ENCODE assay signal across 19 cellular contexts in genomic region chr2:65974067-65974723, GRCh38.
DNase-seq lines count a peak whose midpoint lies in the region; ATAC-seq, FAIRE-seq and TF ChIP-seq lines count a peak whose summit lies in the region.
"Had no signal": no experiment of that assay in that cellular context is flagged by ENCODE, and none has a peak within 500 bp of the region (broad histone marks: within the 10 kb centered on the region; RNA-seq: fewer than 3 reads in every experiment).

No MANE protein-coding gene starts in this region.

- intact Hi-C loops in A673 (cut with micrococcal nuclease; ENCODE audit: unreplicated experiment) (no loop called here), stomach (cut with DNase I; ENCODE audit: low total_unique reads) (loop anchor here (2.0 kb wide), 1 partner anchor 17 kb away; no protein-coding TSS in a partner anchor)

- H3K27me3 ChIP-seq in A673 (replicated peaks; ENCODE audit: insufficient read depth, low read depth, low read length, poor library complexity), result no peaks in the 10 kb centered on the region
- no peaks in the 10 kb centered on the region for H3K27me3 ChIP-seq in astrocyte (ENCODE audit: insufficient read depth, low read length)
- H3K27me3 ChIP-seq in stomach, result no peaks in the 10 kb centered on the region

- ATAC-seq in GM18508 (IDR thresholded peaks at IDR 0.05; ENCODE audit: insufficient read depth, unreplicated experiment) (peak; percentile 72), HG03139 (IDR thresholded peaks at IDR 0.05; ENCODE audit: unreplicated experiment) (peak; percentile 52), HG02852 (IDR thresholded peaks at IDR 0.05; ENCODE audit: unreplicated experiment) (no peak)
- ATAC-seq: activated CD8-positive, alpha-beta T cell treated with anti-CD3 and anti-CD28 coated beads, Interleukin-2, amount 10 ng/mL, durations not matched to agents 7 days and 5 days; left cardiac atrium had no signal

- no TSS peak for BruUV-seq in A673 (replicated peaks; lab: Mats Ljungman, UMichigan)

- H3K9me3 ChIP-seq in A673 (ENCODE audit: low read depth, low read length, poor library complexity, severe bottlenecking) (peaks cover 7% of the 10 kb centered on the region), astrocyte (ENCODE audit: insufficient read depth, low read depth, low read length) (no peaks in the 10 kb centered on the region), stomach (peaks cover 0 to 11% (median 4%) of the 10 kb centered on the region in 4 donors)
- H3K9me3 ChIP-seq: prostate gland had no signal

- H3K9ac ChIP-seq in astrocyte (ENCODE audit: low read length), result no peak overlapping the region

- H3K4me3 ChIP-seq in A673 (ENCODE audit: low read depth, low read length, poor library complexity, severe bottlenecking) (no peak overlapping the region), astrocyte (ENCODE audit: insufficient read depth, low read depth, low read length) (no peak overlapping the region), stomach (no peak overlapping the region)
- H3K4me3 ChIP-seq: prostate gland had no signal

- H3K27ac ChIP-seq in A673 (ENCODE audit: low read depth, low read length, poor library complexity, severe bottlenecking) (no peak overlapping the region), astrocyte (ENCODE audit: low read depth, low read length) (no peak overlapping the region), stomach (no peak overlapping the region)
- H3K27ac ChIP-seq: prostate gland, RWPE1 had no signal

- no peaks in the 10 kb centered on the region for H3K79me2 ChIP-seq in astrocyte (ENCODE audit: insufficient read depth, low read length)

- 73 to 90% (median 85%) methylated on average over 3 of the region's 3 CpGs for WGBS in stomach, 5 donors

- no peak for TF ChIP-seq POLR2A in stomach (IDR thresholded peaks at IDR 0.05)

- H3K4me2 ChIP-seq in astrocyte (ENCODE audit: low read length), result no peak overlapping the region

- H3K27me3 Mint-ChIP-seq in astrocyte (ENCODE audit: low read depth, unreplicated experiment), result peaks cover 3% of the 10 kb centered on the region

- no peaks in the 10 kb centered on the region for H3K36me3 Mint-ChIP-seq in astrocyte (ENCODE audit: low read depth, unreplicated experiment)

- peak; percentile 53 for TF ChIP-seq CTCF in A673 (conservative IDR thresholded peaks at IDR 0.05; ENCODE audit: low read depth, low read length)
- peak; percentile 17 for TF ChIP-seq CTCF in astrocyte (IDR thresholded peaks at IDR 0.05; ENCODE audit: insufficient read depth, low read depth, low read length)
- TF ChIP-seq CTCF in stomach (IDR thresholded peaks at IDR 0.05), result no peak

- TF ChIP-seq EP300 in stomach (IDR thresholded peaks at IDR 0.05), result no peak

- no peak overlapping the region for H3K4me3 Mint-ChIP-seq in astrocyte (ENCODE audit: unreplicated experiment)
- H3K4me3 Mint-ChIP-seq: activated CD8-positive, alpha-beta T cell treated with anti-CD3 and anti-CD28 coated beads, Interleukin-2, amount 10 ng/mL, durations not matched to agents 7 days and 5 days had no signal

- H4K20me1 ChIP-seq in astrocyte (ENCODE audit: insufficient read depth, low read length), result no peaks in the 10 kb centered on the region

- POLR2A ChIA-PET in A673 (lab: Charles Lee; ENCODE audit: low non-redundant PET), result no interaction called here

- H3K27ac Mint-ChIP-seq in astrocyte (ENCODE audit: unreplicated experiment), result no peak overlapping the region
- H3K27ac Mint-ChIP-seq: activated CD8-positive, alpha-beta T cell treated with anti-CD3 and anti-CD28 coated beads, Interleukin-2, amount 10 ng/mL, durations not matched to agents 7 days and 5 days had no signal

- H3K4me1 ChIP-seq in A673 (ENCODE audit: insufficient read depth, low read length, poor library complexity, severe bottlenecking), result peaks cover 1% of the 10 kb centered on the region
- no peaks in the 10 kb centered on the region for H3K4me1 ChIP-seq in astrocyte (ENCODE audit: insufficient read depth, low read length)
- H3K4me1 ChIP-seq in stomach, result no peaks in the 10 kb centered on the region
- H3K4me1 ChIP-seq: prostate gland had no signal

- H3K4me1 Mint-ChIP-seq in astrocyte (ENCODE audit: low read depth, unreplicated experiment), result no peaks in the 10 kb centered on the region

- no peak overlapping the region for H2AFZ ChIP-seq in astrocyte (ENCODE audit: low read depth, low read length)

- no peak for FAIRE-seq in astrocyte (lab: Jason Lieb, UNC)
- FAIRE-seq: endothelial cell of umbilical vein had no signal

- DNase-seq in A673 (ENCODE audit: low spot score) (peak; percentile 48), astrocyte (ENCODE audit: low read depth) (no peak), kidney tubule cell (ENCODE audit: low spot score) (no peak), stomach (no peak)
- DNase-seq in activated naive CD4-positive, alpha-beta T cell treated with anti-CD3 and anti-CD28 coated beads, Interleukin-2, amount 50 U/mL, for 16 hours, result no peak
- DNase-seq: activated CD8-positive, alpha-beta T cell treated with anti-CD3 and anti-CD28 coated beads, Interleukin-2, amount 10 ng/mL, durations not matched to agents 7 days and 5 days; activated gamma-delta T cell treated with Interleukin-2 at 50 U/mL for 16 hours; DMS79; head of caudate nucleus; left cardiac atrium; NCI-H146; NCI-H524; trophoblast cell had no signal

- H3K9me3 Mint-ChIP-seq in astrocyte (ENCODE audit: unreplicated experiment), result peaks cover 2% of the 10 kb centered on the region

- H3K36me3 ChIP-seq in A673 (ENCODE audit: insufficient read depth, low read length, poor library complexity, severe bottlenecking), result no peaks in the 10 kb centered on the region
- H3K36me3 ChIP-seq in astrocyte (ENCODE audit: insufficient read depth, low read length), result no peaks in the 10 kb centered on the region
- H3K36me3 ChIP-seq in stomach, result no peaks in the 10 kb centered on the region
- H3K36me3 ChIP-seq: prostate gland had no signal

- CTCF ChIA-PET in A673 (lab: Charles Lee), result no interaction called here

Comparison
In these comparisons a context has a peak if more than half of its experiments do, and no peak if none do; other contexts are left out.
1. CTCF ChIP-seq: peak in A673 (single experiment) and astrocyte (single experiment); none in stomach (0 of 7).